ENCODE assay signal across 10 cellular contexts in the genomic region with DNA sequence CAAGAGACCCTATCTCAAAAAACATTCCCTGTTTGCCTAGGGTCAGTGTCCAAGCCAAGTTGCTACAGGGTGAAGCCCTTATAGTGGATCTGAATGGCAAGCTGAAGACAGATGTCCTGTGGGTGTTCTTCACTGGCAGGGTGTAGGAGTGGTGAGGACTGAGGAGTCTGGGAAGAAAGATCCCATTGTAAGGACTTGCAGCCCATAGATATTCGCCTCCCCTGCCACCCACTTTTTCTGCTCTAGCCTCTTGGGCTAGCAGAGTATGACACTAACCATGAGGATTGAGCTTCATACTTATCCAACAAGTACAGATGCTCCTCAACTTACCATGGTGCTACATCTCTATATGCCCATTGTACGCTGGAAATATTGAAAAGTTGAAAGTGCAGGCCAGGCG. TPM values are rescaled to one million over a fixed set of nuclear protein-coding genes. Genes with fewer than 3 reads are reported as not detected.
"Had no signal": no experiment of that assay in that cellular context is flagged by ENCODE, and none has a peak within 500 bp of the region (broad histone marks: within the 10 kb centered on the region; RNA-seq: fewer than 3 reads in every experiment).

No MANE protein-coding gene starts in this region.

- H3K4me1 ChIP-seq: HAP-1 had no signal

- H2AFZ ChIP-seq: GM23248, GM23338 had no signal

- H3K36me3 ChIP-seq: HAP-1 had no signal

- H3K4me3 ChIP-seq: GM23248, GM23338, HAP-1 had no signal

- ATAC-seq: GM23338, HCT116 had no signal

- H3K9ac ChIP-seq: GM23248 had no signal

- H3K27ac ChIP-seq: GM23248 had no signal

- H3K9me3 ChIP-seq: HAP-1 had no signal

- H3K4me2 ChIP-seq: GM23338 had no signal

- DNase-seq: GM23248, GOT3, H7, H9, HCEC 1CT, HFFc6 had no signal

RNA-seq across cellular contexts. Expression of a gene that starts 13.2 kb away (rescaled TPM):
- polyA plus RNA-seq: H1 had no signal
